8 cellular contexts compared by ENCODE assay signal in the genomic region with DNA sequence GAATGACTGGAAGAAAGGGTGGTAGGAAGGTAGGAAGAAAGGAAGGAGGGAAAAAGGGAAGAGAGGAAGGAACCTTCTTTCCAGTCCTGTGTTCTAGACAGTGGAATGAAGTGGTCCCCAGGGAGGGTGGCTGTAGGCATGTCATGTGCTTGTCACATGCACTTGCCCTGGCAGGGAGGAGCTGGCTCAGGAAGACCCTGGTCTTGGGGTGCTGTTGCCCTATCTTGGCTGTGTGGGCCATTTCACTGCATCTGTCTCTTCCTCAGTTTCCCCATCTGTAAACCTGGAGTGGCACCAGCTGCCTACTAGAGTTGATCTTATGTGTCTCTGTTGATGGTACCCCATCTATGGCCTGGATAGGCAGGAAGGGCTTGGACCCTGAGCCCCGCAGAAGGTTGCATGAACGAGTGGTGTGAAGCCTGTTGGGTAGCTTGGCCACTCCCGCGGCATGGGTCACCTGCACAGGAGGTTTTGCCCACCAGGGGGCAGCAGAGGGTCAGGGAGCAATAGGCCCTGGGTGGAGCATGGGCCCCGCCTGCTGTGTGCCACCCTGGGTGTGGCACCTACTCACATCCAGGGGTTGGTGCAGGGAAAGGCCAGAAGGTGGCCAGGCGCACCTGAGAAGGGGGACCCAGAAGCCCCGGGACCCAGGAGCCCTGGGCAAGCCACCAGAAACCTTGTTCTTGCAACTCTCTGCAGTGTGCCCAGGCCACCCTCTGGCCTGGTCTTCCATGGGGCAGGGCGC. TPM values are rescaled to one million over a fixed set of nuclear protein-coding genes. Genes with fewer than 3 reads are reported as not detected.
DNase-seq lines count a peak whose midpoint lies in the region; ATAC-seq and TF ChIP-seq lines count a peak whose summit lies in the region.

No MANE protein-coding gene starts in this region.

- intact Hi-C loops in activated CD4-positive, alpha-beta T cell treated with anti-CD3 and anti-CD28 coated beads for 36 hours (cut with DNase I, micrococcal nuclease) = loop anchor here (1.0 to 2.0 kb wide), 5 partner anchors 50 to 778 kb away; no protein-coding TSS in a partner anchor

- no peaks in the 10 kb centered on the region for H3K4me1 Mint-ChIP-seq in activated CD4-positive, alpha-beta T cell treated with anti-CD3 and anti-CD28 coated beads for 36 hours
- H3K4me1 Mint-ChIP-seq in stimulated activated naive B cell treated with anti-CD40 and anti-IgM and Interleukin-4, amounts not matched to agents 10 μg/mL and 1 μg/mL and 100 μg/mL, for 72 hours = no peaks in the 10 kb centered on the region

- no peaks in the 10 kb centered on the region for H3K9me3 Mint-ChIP-seq in activated CD4-positive, alpha-beta T cell treated with anti-CD3 and anti-CD28 coated beads for 36 hours (ENCODE audit: low read depth)
- no peaks in the 10 kb centered on the region for H3K9me3 Mint-ChIP-seq in stimulated activated naive B cell treated with anti-CD40 and anti-IgM and Interleukin-4, amounts not matched to agents 10 μg/mL and 1 μg/mL and 100 μg/mL, for 72 hours

- TF ChIP-seq CTCF in choroid plexus epithelial cell (conservative IDR thresholded peaks at IDR 0.05; ENCODE audit: low read depth, low read length) = peak; percentile 74

- POLR2A ChIA-PET in activated CD4-positive, alpha-beta T cell treated with anti-CD3 and anti-CD28 coated beads for 36 hours (lab: Charles Lee) = no interaction called here

- no peak overlapping the region for H3K4me3 Mint-ChIP-seq in activated CD4-positive, alpha-beta T cell treated with anti-CD3 and anti-CD28 coated beads for 36 hours
- H3K4me3 Mint-ChIP-seq in stimulated activated naive B cell treated with anti-CD40 and anti-IgM and Interleukin-4, amounts not matched to agents 10 μg/mL and 1 μg/mL and 100 μg/mL, for 72 hours = no peak overlapping the region

- H3K4me3 ChIP-seq in choroid plexus epithelial cell (ENCODE audit: low read depth, low read length) = no peak overlapping the region

- no peaks in the 10 kb centered on the region for H3K36me3 Mint-ChIP-seq in activated CD4-positive, alpha-beta T cell treated with anti-CD3 and anti-CD28 coated beads for 36 hours (ENCODE audit: low read depth)
- H3K36me3 Mint-ChIP-seq in stimulated activated naive B cell treated with anti-CD40 and anti-IgM and Interleukin-4, amounts not matched to agents 10 μg/mL and 1 μg/mL and 100 μg/mL, for 72 hours = no peaks in the 10 kb centered on the region

- CTCF ChIA-PET in activated CD4-positive, alpha-beta T cell treated with anti-CD3 and anti-CD28 coated beads for 36 hours (lab: Charles Lee) = interaction anchor here (0.6 to 2.2 kb wide), 6 partner anchors 8 to 776 kb away, joined by 3 to 8 read pairs (median 4); no protein-coding TSS in a partner anchor

- H3K27ac Mint-ChIP-seq in activated CD4-positive, alpha-beta T cell treated with anti-CD3 and anti-CD28 coated beads for 36 hours = no peak overlapping the region
- H3K27ac Mint-ChIP-seq in stimulated activated naive B cell treated with anti-CD40 and anti-IgM and Interleukin-4, amounts not matched to agents 10 μg/mL and 1 μg/mL and 100 μg/mL, for 72 hours = no peak overlapping the region

- ATAC-seq in GM21786 (IDR thresholded peaks at IDR 0.05; ENCODE audit: unreplicated experiment) = peak; percentile 72
- ATAC-seq in activated CD4-positive, alpha-beta T cell treated with anti-CD3 and anti-CD28 coated beads for 36 hours = peak; percentile 92
- peak; percentile 95 to 97 for ATAC-seq in stimulated activated naive B cell treated with anti-CD40 and anti-IgM and Interleukin-4, amounts not matched to agents 10 μg/mL and 1 μg/mL and 100 μg/mL, for 72 hours (replicated peaks)

- no peaks in the 10 kb centered on the region for H3K27me3 Mint-ChIP-seq in activated CD4-positive, alpha-beta T cell treated with anti-CD3 and anti-CD28 coated beads for 36 hours
- peaks cover 0 to 2% of the 10 kb centered on the region in 2 donors for H3K27me3 Mint-ChIP-seq in stimulated activated naive B cell treated with anti-CD40 and anti-IgM and Interleukin-4, amounts not matched to agents 10 μg/mL and 1 μg/mL and 100 μg/mL, for 72 hours

- peak; percentile 32 for DNase-seq in DMS153 treated with DMSO at 0.1 percent for 48 hours (lab: John Stamatoyannopoulos, UW; ENCODE audit: unreplicated experiment)
- peak; percentile 27 for DNase-seq in NCI-H1105 treated with DMSO at 0.1 percent for 48 hours (lab: John Stamatoyannopoulos, UW)
- DNase-seq in activated CD4-positive, alpha-beta T cell treated with anti-CD3 and anti-CD28 coated beads for 36 hours = peak; percentile 91
- peak; percentile 33 for DNase-seq in choroid plexus epithelial cell (ENCODE audit: low read depth)
- DNase-seq in mucosa of gallbladder (ENCODE audit: low spot score) = peak; percentile 69
- DNase-seq in stimulated activated naive B cell treated with anti-CD40 and anti-IgM and Interleukin-4, amounts not matched to agents 10 μg/mL and 1 μg/mL and 100 μg/mL, for 72 hours = peak; percentile 61
- no peak for DNase-seq in HCEC 1CT

RNA-seq across cellular contexts. Expression of a gene that starts 25.1 kb away (rescaled TPM):
- total RNA-seq in activated CD4-positive, alpha-beta T cell treated with anti-CD3 and anti-CD28 coated beads for 36 hours = not detected
- total RNA-seq in mucosa of gallbladder = 132 TPM

RNA-seq across cellular contexts. Expression of a gene that starts 52.5 kb away (rescaled TPM):
- not detected for total RNA-seq in activated CD4-positive, alpha-beta T cell treated with anti-CD3 and anti-CD28 coated beads for 36 hours
- total RNA-seq in mucosa of gallbladder = 0.09 TPM

Comparison
In these comparisons a context has a peak if more than half of its experiments do, and no peak if none do; other contexts are left out.
1. RNA of a gene that starts 25.1 kb away (total RNA-seq): 132 TPM in mucosa of gallbladder (single experiment); not detected in activated CD4-positive, alpha-beta T cell treated with anti-CD3 and anti-CD28 coated beads for 36 hours; every median in the first group is over 100 times any median in the second.
2. Peak in every context shown above with its lines, with median percentiles within 50 percentile points of each other: ATAC-seq.